ENCODE assay signal across 21 cellular contexts in the genomic region with DNA sequence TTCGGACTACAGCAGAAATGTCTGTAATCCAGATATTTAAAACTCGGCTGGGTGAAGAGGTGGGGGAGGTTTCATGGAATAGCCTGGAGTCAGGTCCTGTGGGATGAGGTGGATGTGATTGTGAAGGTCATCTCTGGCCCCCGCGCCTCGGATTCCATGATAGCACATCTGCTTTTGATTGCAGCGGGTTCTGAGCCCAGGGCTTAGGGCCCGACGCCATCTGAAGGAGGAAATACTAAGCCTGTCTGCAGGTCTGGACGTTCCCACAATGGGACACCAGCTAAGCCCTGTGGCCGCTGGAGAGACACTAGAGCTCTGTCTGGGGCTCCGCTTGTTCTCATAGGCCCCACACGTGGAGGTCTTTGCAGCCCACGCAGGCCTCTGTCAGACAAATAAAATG.
DNase-seq lines count a peak whose midpoint lies in the region; ATAC-seq and TF ChIP-seq lines count a peak whose summit lies in the region.
"Had no signal": no experiment of that assay in that cellular context is flagged by ENCODE, and none has a peak within 500 bp of the region (broad histone marks: within the 10 kb centered on the region; RNA-seq: fewer than 3 reads in every experiment).

No MANE protein-coding gene starts in this region.

- no peaks in the 10 kb centered on the region for H3K36me3 ChIP-seq in SK-N-SH (replicated peaks in 1 of 2; ENCODE audit: control insufficient read depth in 1 of 2, insufficient read depth in 2 of 2, low read length in 1 of 2)
- no peaks in the 10 kb centered on the region for H3K36me3 ChIP-seq in HEK293 (ENCODE audit: control insufficient read depth in 2 of 2, insufficient read depth in 1 of 2, low read length in 2 of 2)
- H3K36me3 ChIP-seq in prostate gland: no peaks in the 10 kb centered on the region
- H3K36me3 ChIP-seq: BLaER1, Peyer's patch had no signal

- H3K36me3 Mint-ChIP-seq in type B pancreatic cell: no peaks in the 10 kb centered on the region
- H3K36me3 Mint-ChIP-seq: CD4-positive, alpha-beta memory T cell had no signal

- no peak for TF ChIP-seq EP300 in SK-N-SH (IDR thresholded peaks at IDR 0.05; ENCODE audit: borderline replicate concordance in 1 of 2, low read depth in 1 of 2, low read length in 1 of 2)

- 35% methylated on average over 8 of the region's 13 CpGs for WGBS in SK-N-SH (ENCODE audit: low lambda C conversion rate)
- 89% methylated on average over 13 of the region's 13 CpGs for WGBS in prostate gland

- H3K9me3 ChIP-seq in SK-N-SH (no peaks in the 10 kb centered on the region), HEK293 (ENCODE audit: control insufficient read depth, insufficient read depth, low read depth, low read length) (no peaks in the 10 kb centered on the region), prostate gland (no peaks in the 10 kb centered on the region)
- H3K9me3 ChIP-seq: BLaER1, Peyer's patch had no signal

- no peak for TF ChIP-seq RAD21 in SK-N-SH (IDR thresholded peaks at IDR 0.05; ENCODE audit: low read length)

- CTCF ChIA-PET in SK-N-SH (lab: Yijun Ruan, JAX): interaction anchor here (1.4 to 2.6 kb wide), 2 partner anchors 10 to 366 kb away, joined by 4 to 11 read pairs; no protein-coding TSS in a partner anchor
- CTCF ChIA-PET in HEK293 (lab: Yijun Ruan, JAX): no interaction called here

- peak overlapping the region; percentile 41 for H3K27ac Mint-ChIP-seq in type B pancreatic cell
- H3K27ac Mint-ChIP-seq: CD4-positive, alpha-beta memory T cell had no signal

- H3K9ac ChIP-seq in SK-N-SH: no peak overlapping the region
- H3K9ac ChIP-seq: BLaER1 had no signal

- H3K4me2 ChIP-seq in SK-N-SH: no peak overlapping the region
- H3K4me2 ChIP-seq: BLaER1 had no signal

- H3K79me2 ChIP-seq in SK-N-SH (ENCODE audit: insufficient read depth): no peaks in the 10 kb centered on the region

- H3K4me1 Mint-ChIP-seq in type B pancreatic cell (ENCODE audit: unreplicated experiment): peaks cover 47% of the 10 kb centered on the region
- H3K4me1 Mint-ChIP-seq: CD4-positive, alpha-beta memory T cell had no signal

- H3K4me1 ChIP-seq in SK-N-SH (ENCODE audit: control insufficient read depth in 1 of 2, insufficient read depth in 2 of 2, low read depth in 1 of 2, low read length in 1 of 2): peaks cover 0 to 6% of the 10 kb centered on the region in 2 experiments; a peak in 1 of 4 replicates
- peaks cover 8% of the 10 kb centered on the region for H3K4me1 ChIP-seq in HEK293 (ENCODE audit: control insufficient read depth, insufficient read depth, low read length)
- no peaks in the 10 kb centered on the region for H3K4me1 ChIP-seq in prostate gland (replicated peaks)
- H3K4me1 ChIP-seq: BLaER1, Peyer's patch had no signal

- H3K4me3 ChIP-seq in SK-N-SH (ENCODE audit: low read depth in 2 of 2, low read length in 1 of 2) (no peak overlapping the region), HEK293 (ENCODE audit: low read depth, low read length) (no peak overlapping the region), prostate gland (no peak overlapping the region)
- H3K4me3 ChIP-seq: BLaER1, K562, Peyer's patch, SK-N-MC had no signal

- H3K27me3 ChIP-seq in SK-N-SH (ENCODE audit: insufficient read depth) (no peaks in the 10 kb centered on the region), prostate gland (replicated peaks; ENCODE audit: insufficient read depth) (no peaks in the 10 kb centered on the region)
- H3K27me3 ChIP-seq: BLaER1, Peyer's patch had no signal

- no peaks in the 10 kb centered on the region for H3K9me3 Mint-ChIP-seq in type B pancreatic cell

- H4K20me1 ChIP-seq in SK-N-SH (ENCODE audit: insufficient read depth): no peaks in the 10 kb centered on the region
- H4K20me1 ChIP-seq: BLaER1 had no signal

- POLR2A ChIA-PET in SK-N-SH (lab: Yijun Ruan, JAX): no interaction called here
- POLR2A ChIA-PET in HEK293 (lab: Yijun Ruan, JAX): no interaction called here

- no peak for TF ChIP-seq CTCF in SK-N-SH (IDR thresholded peaks at IDR 0.05)
- TF ChIP-seq CTCF in HEK293 (tag by site-specific recombination; IDR thresholded peaks at IDR 0.05): no peak
- TF ChIP-seq CTCF in type B pancreatic cell (conservative IDR thresholded peaks at IDR 0.05): no peak
- no peak for TF ChIP-seq CTCF in prostate gland (IDR thresholded peaks at IDR 0.05)

- intact Hi-C loops in left ventricle myocardium superior (cut with micrococcal nuclease): no loop called here
- intact Hi-C loops in prostate gland (cut with DNase I): loop anchor here (10.0 kb wide), 1 partner anchor 361 kb away; no protein-coding TSS in a partner anchor

- H3K9me2 ChIP-seq in SK-N-SH: no peaks in the 10 kb centered on the region

- no peak for ATAC-seq in SK-N-SH treated with all-trans-retinoic acid at 6 μM for 48 hours
- ATAC-seq in left ventricle myocardium superior: peak; percentile 79
- ATAC-seq: K562 had no signal

- no peak overlapping the region for H3K27ac ChIP-seq in SK-N-SH (ENCODE audit: low read depth in 2 of 2, low read length in 1 of 2)
- H3K27ac ChIP-seq in HEK293 (ENCODE audit: extremely low read depth, low read depth, low read length): no peak overlapping the region
- H3K27ac ChIP-seq in prostate gland: no peak overlapping the region
- H3K27ac ChIP-seq: 22Rv1, BLaER1, Peyer's patch, SK-N-MC had no signal

- peak; percentile 50 for DNase-seq in SK-N-SH
- peak; percentile 70 for DNase-seq in left ventricle myocardium superior
- DNase-seq in type B pancreatic cell (ENCODE audit: extremely low spot score, unreplicated experiment): no peak
- DNase-seq in prostate gland (ENCODE audit: low spot score): no peak
- no peak for DNase-seq in DMS153 treated with DMSO at 0.1 percent for 48 hours (lab: John Stamatoyannopoulos, UW; ENCODE audit: unreplicated experiment)
- no peak for DNase-seq in activated CD8-positive, alpha-beta memory T cell treated with anti-CD3 and anti-CD28 coated beads, Interleukin-2, amount 50 U/mL, for 4 hours
- DNase-seq: Calu3; CD4-positive, alpha-beta memory T cell; DMS53; NCI-H1092 treated with DMSO at 0.1 percent for 48 hours; NCI-H146; NCI-H2029 treated with DMSO at 0.1 percent for 48 hours; NCI-H748 treated with DMSO at 0.1 percent for 48 hours; NK-92 treated with Interleukin-12 subunit alpha and Interleukin-12 subunit beta, amount 100 ng/mL, for 24 hours; Peyer's patch had no signal

- peaks cover 41% of the 10 kb centered on the region for H3K27me3 Mint-ChIP-seq in type B pancreatic cell

- peaks cover 7% of the 10 kb centered on the region for H3F3A ChIP-seq in SK-N-SH (replicated peaks; ENCODE audit: insufficient read depth)

- H2AFZ ChIP-seq in SK-N-SH (ENCODE audit: low read depth): no peak overlapping the region

- TF ChIP-seq POLR2A in prostate gland (IDR thresholded peaks at IDR 0.05): no peak

- H3K4me3 Mint-ChIP-seq in type B pancreatic cell: peak overlapping the region; percentile 47
- H3K4me3 Mint-ChIP-seq: CD4-positive, alpha-beta memory T cell had no signal

TF ChIP-seq in SK-N-SH, 30 proteins besides CTCF, POLR2A, EP300 and RAD21 (continues in another document):
- no peak for TF ChIP-seq TEAD4 (IDR thresholded peaks at IDR 0.05; ENCODE audit: borderline replicate concordance, insufficient read depth)
- TF ChIP-seq, protein P1, sequence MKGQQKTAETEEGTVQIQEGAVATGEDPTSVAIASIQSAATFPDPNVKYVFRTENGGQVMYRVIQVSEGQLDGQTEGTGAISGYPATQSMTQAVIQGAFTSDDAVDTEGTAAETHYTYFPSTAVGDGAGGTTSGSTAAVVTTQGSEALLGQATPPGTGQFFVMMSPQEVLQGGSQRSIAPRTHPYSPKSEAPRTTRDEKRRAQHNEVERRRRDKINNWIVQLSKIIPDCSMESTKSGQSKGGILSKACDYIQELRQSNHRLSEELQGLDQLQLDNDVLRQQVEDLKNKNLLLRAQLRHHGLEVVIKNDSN (IDR thresholded peaks at IDR 0.05; ENCODE audit: borderline replicate concordance, low read depth): no peak
- TF ChIP-seq RFX5 (IDR thresholded peaks at IDR 0.05; ENCODE audit: low read length): no peak
- no peak for TF ChIP-seq NFIC (IDR thresholded peaks at IDR 0.05; ENCODE audit: borderline replicate concordance)

TF ChIP-seq in SK-N-SH treated with all-trans-retinoic acid at 6 μM for 48 hours, 23 proteins besides CTCF, POLR2A, EP300 and RAD21:
- TF ChIP-seq ZC3H10 (CRISPR knock-in tag; IDR thresholded peaks at IDR 0.05) (no peak), BACH2 (CRISPR knock-in tag; IDR thresholded peaks at IDR 0.05; ENCODE audit: borderline replicate concordance) (no peak), TOX (CRISPR knock-in tag; IDR thresholded peaks at IDR 0.05; ENCODE audit: borderline replicate concordance) (no peak), GLIS3 (CRISPR knock-in tag; IDR thresholded peaks at IDR 0.05) (no peak)

TF ChIP-seq in HEK293, 187 proteins besides CTCF, POLR2A, EP300 and RAD21:
- peak; percentile 51 for TF ChIP-seq ZNF341 (tag by site-specific recombination; IDR thresholded peaks at IDR 0.05; ENCODE audit: low read depth)
- TF ChIP-seq, protein P2, sequence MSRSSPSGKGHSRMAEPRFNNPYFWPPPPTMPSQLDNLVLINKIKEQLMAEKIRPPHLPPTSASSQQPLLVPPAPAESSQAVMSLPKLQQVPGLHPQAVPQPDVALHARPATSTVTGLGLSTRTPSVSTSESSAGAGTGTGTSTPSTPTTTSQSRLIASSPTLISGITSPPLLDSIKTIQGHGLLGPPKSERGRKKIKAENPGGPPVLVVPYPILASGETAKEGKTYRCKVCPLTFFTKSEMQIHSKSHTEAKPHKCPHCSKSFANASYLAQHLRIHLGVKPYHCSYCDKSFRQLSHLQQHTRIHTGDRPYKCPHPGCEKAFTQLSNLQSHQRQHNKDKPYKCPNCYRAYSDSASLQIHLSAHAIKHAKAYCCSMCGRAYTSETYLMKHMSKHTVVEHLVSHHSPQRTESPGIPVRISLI (tag by site-specific recombination; IDR thresholded peaks at IDR 0.05): no peak

Comparison
In these comparisons a context has a peak if more than half of its experiments do, and no peak if none do; other contexts are left out.
1. DNase-seq: peak in SK-N-SH (single experiment) and left ventricle myocardium superior (single experiment); none in type B pancreatic cell (single experiment), prostate gland (single experiment), DMS153 treated with DMSO at 0.1 percent for 48 hours (single experiment) and activated CD8-positive, alpha-beta memory T cell treated with anti-CD3 and anti-CD28 coated beads, Interleukin-2, amount 50 U/mL, for 4 hours (single experiment).